Comparison of ENCODE assay signal across 21 cellular contexts in the genomic region with DNA sequence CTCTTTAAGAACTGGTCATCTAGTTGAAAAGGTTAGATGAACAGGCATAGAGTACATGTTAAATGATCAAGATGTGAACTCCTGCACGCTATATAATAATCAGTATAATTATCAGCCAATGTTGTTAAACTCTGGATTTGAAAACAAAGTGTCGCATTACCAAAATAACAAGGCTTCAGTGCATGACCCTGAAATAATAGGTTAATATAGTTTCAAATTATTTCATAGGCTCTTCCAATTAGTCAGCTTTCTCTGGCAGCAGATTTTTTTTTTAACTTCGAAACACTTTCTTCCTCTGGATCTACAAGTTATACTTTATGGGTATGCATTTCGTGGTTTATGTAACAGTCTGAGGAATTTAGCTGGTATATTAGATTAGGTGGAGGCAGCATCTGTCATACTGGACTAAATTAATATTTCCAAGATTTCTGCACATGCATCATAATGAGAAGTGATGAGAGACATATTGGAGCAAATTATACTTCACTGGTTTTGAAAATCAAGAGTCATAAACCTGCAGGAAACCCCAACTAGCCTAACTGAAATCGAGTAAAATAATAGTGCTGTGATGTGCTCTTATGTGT.
A peak's percentile ranks its signal among the peaks of the same experiment; 100 is the strongest.
DNase-seq lines count a peak whose midpoint lies in the region; ATAC-seq lines count a peak whose summit lies in the region.
"Had no signal": no experiment of that assay in that cellular context is flagged by ENCODE, and none has a peak within 500 bp of the region (broad histone marks: within the 10 kb centered on the region; RNA-seq: fewer than 3 reads in every experiment).

No MANE protein-coding gene starts in this region.

- H3K4me3 ChIP-seq in GM23248: no peak overlapping the region
- H3K4me3 ChIP-seq: A549, MG63, SJCRH30 had no signal

- POLR2A ChIA-PET in activated naive CD8-positive, alpha-beta T cell treated with anti-CD3 and anti-CD28 coated beads, Interleukin-2, amount 10 ng/mL, durations not matched to agents 7 days and 5 days (lab: Charles Lee): no interaction called here

- H3K79me2 ChIP-seq in GM23248 (ENCODE audit: insufficient read depth): no peaks in the 10 kb centered on the region

- no peak overlapping the region for H3K4me2 ChIP-seq in GM23248 (ENCODE audit: unreplicated experiment)
- H3K4me2 ChIP-seq: A549 had no signal

- H4K20me1 ChIP-seq in GM23248 (ENCODE audit: insufficient read depth): no peaks in the 10 kb centered on the region

- no peak overlapping the region for H3K27ac ChIP-seq in GM23248
- H3K27ac ChIP-seq: A549, SJCRH30 had no signal

- H3K9me3 Mint-ChIP-seq in activated naive CD8-positive, alpha-beta T cell treated with anti-CD3 and anti-CD28 coated beads, Interleukin-2, amount 10 ng/mL, durations not matched to agents 7 days and 5 days: no peaks in the 10 kb centered on the region
- no peaks in the 10 kb centered on the region for H3K9me3 Mint-ChIP-seq in activated naive CD8-positive, alpha-beta T cell treated with anti-CD3 and anti-CD28 coated beads, Interleukin-2, amount 50 U/mL, for 24 hours
- no peaks in the 10 kb centered on the region for H3K9me3 Mint-ChIP-seq in activated T-helper 17 cell treated with anti-CD3 and anti-CD28 coated beads, Interleukin-2, amount 50 U/mL, for 72 hours
- H3K9me3 Mint-ChIP-seq: CD14-positive monocyte, IgD-negative memory B cell had no signal

- H3K4me1 Mint-ChIP-seq in activated naive CD8-positive, alpha-beta T cell treated with anti-CD3 and anti-CD28 coated beads, Interleukin-2, amount 10 ng/mL, durations not matched to agents 7 days and 5 days: peaks cover 14% of the 10 kb centered on the region
- H3K4me1 Mint-ChIP-seq in activated naive CD8-positive, alpha-beta T cell treated with anti-CD3 and anti-CD28 coated beads, Interleukin-2, amount 50 U/mL, for 24 hours: no peaks in the 10 kb centered on the region
- peaks cover 11% of the 10 kb centered on the region for H3K4me1 Mint-ChIP-seq in activated T-helper 17 cell treated with anti-CD3 and anti-CD28 coated beads, Interleukin-2, amount 50 U/mL, for 72 hours
- H3K4me1 Mint-ChIP-seq: B cell, CD14-positive monocyte, IgD-negative memory B cell had no signal

- no peaks in the 10 kb centered on the region for H3K4me1 ChIP-seq in GM23248 (ENCODE audit: insufficient read depth)
- H3K4me1 ChIP-seq: A549 had no signal

- H3K9me2 ChIP-seq in GM23248 (ENCODE audit: insufficient read depth): no peaks in the 10 kb centered on the region

- H3K27me3 ChIP-seq in GM23248 (replicated peaks; ENCODE audit: insufficient read depth): peaks cover 4% of the 10 kb centered on the region; the same call in 1 of the 2 replicates
- H3K27me3 ChIP-seq: MG63, SJCRH30 had no signal

- peak overlapping the region; percentile 36 for H3K4me3 Mint-ChIP-seq in activated naive CD8-positive, alpha-beta T cell treated with anti-CD3 and anti-CD28 coated beads, Interleukin-2, amount 10 ng/mL, durations not matched to agents 7 days and 5 days
- H3K4me3 Mint-ChIP-seq in activated naive CD8-positive, alpha-beta T cell treated with anti-CD3 and anti-CD28 coated beads, Interleukin-2, amount 50 U/mL, for 24 hours: no peak overlapping the region
- peak overlapping the region; percentile 64 for H3K4me3 Mint-ChIP-seq in activated T-helper 17 cell treated with anti-CD3 and anti-CD28 coated beads, Interleukin-2, amount 50 U/mL, for 72 hours
- H3K4me3 Mint-ChIP-seq: B cell, CD14-positive monocyte, IgD-negative memory B cell had no signal

- no peak overlapping the region for H2AFZ ChIP-seq in GM23248

- ATAC-seq in activated naive CD8-positive, alpha-beta T cell treated with anti-CD3 and anti-CD28 coated beads, Interleukin-2, amount 10 ng/mL, durations not matched to agents 7 days and 5 days (ENCODE audit: low read depth): no peak
- ATAC-seq in activated naive CD8-positive, alpha-beta T cell treated with anti-CD3 and anti-CD28 coated beads, Interleukin-2, amount 50 U/mL, for 24 hours: no peak
- no peak for ATAC-seq in activated T-helper 17 cell treated with anti-CD3 and anti-CD28 coated beads, Interleukin-2, amount 50 U/mL, for 72 hours (replicated peaks)
- ATAC-seq: A549, Panc1 had no signal

- no peak overlapping the region for H3K9ac ChIP-seq in GM23248

- H3K9me3 ChIP-seq in GM23248 (ENCODE audit: low read depth): no peaks in the 10 kb centered on the region
- H3K9me3 ChIP-seq: A549, MG63, SJCRH30 had no signal

- no peaks in the 10 kb centered on the region for H3K27me3 Mint-ChIP-seq in activated naive CD8-positive, alpha-beta T cell treated with anti-CD3 and anti-CD28 coated beads, Interleukin-2, amount 10 ng/mL, durations not matched to agents 7 days and 5 days
- H3K27me3 Mint-ChIP-seq in activated naive CD8-positive, alpha-beta T cell treated with anti-CD3 and anti-CD28 coated beads, Interleukin-2, amount 50 U/mL, for 24 hours: no peaks in the 10 kb centered on the region
- no peaks in the 10 kb centered on the region for H3K27me3 Mint-ChIP-seq in activated T-helper 17 cell treated with anti-CD3 and anti-CD28 coated beads, Interleukin-2, amount 50 U/mL, for 72 hours

- peaks cover 7% of the 10 kb centered on the region for H3K36me3 Mint-ChIP-seq in activated naive CD8-positive, alpha-beta T cell treated with anti-CD3 and anti-CD28 coated beads, Interleukin-2, amount 10 ng/mL, durations not matched to agents 7 days and 5 days
- H3K36me3 Mint-ChIP-seq in activated naive CD8-positive, alpha-beta T cell treated with anti-CD3 and anti-CD28 coated beads, Interleukin-2, amount 50 U/mL, for 24 hours (ENCODE audit: low read depth): peaks cover 6% of the 10 kb centered on the region
- H3K36me3 Mint-ChIP-seq in activated T-helper 17 cell treated with anti-CD3 and anti-CD28 coated beads, Interleukin-2, amount 50 U/mL, for 72 hours (ENCODE audit: low read depth): peaks cover 5% of the 10 kb centered on the region
- H3K36me3 Mint-ChIP-seq: CD14-positive monocyte, IgD-negative memory B cell had no signal

- WGBS in GM23248 (ENCODE audit: low coverage in 1 of 2, low lambda C conversion rate in 2 of 2, missing lambda C conversion rate in 2 of 2), 2 experiments: 9% methylated on average over 5 of the region's 5 CpGs

- H3F3A ChIP-seq in GM23248 (ENCODE audit: insufficient read depth): no peaks in the 10 kb centered on the region

- DNase-seq in activated naive CD8-positive, alpha-beta T cell treated with anti-CD3 and anti-CD28 coated beads, Interleukin-2, amount 10 ng/mL, durations not matched to agents 7 days and 5 days: no peak
- DNase-seq in activated naive CD8-positive, alpha-beta T cell treated with anti-CD3 and anti-CD28 coated beads, Interleukin-2, amount 50 U/mL, for 24 hours: no peak
- peak; percentile 56 to 80 for DNase-seq in NCI-H524 (lab: John Stamatoyannopoulos, UW)
- DNase-seq in activated CD8-positive, alpha-beta memory T cell treated with anti-CD3 and anti-CD28 coated beads, Interleukin-2, amount 50 U/mL, for 48 hours: no peak
- no peak for DNase-seq in EL
- DNase-seq in GM23248: no peak
- DNase-seq: Kasumi-1, MG63, NCI-H1417, NCI-H1694 treated with DMSO at 0.1 percent for 48 hours, NCI-H2081 treated with DMSO at 0.1 percent for 48 hours, NCI-H446 treated with DMSO at 0.1 percent for 48 hours, NCI-H774, SJCRH30, SW 1271 had no signal

- H3K36me3 ChIP-seq in GM23248 (ENCODE audit: low read depth): no peaks in the 10 kb centered on the region
- H3K36me3 ChIP-seq: MG63, SJCRH30 had no signal

- in situ Hi-C loops in GM23248 (cut with MboI): no loop called here

- no peak overlapping the region for H3K27ac Mint-ChIP-seq in activated naive CD8-positive, alpha-beta T cell treated with anti-CD3 and anti-CD28 coated beads, Interleukin-2, amount 10 ng/mL, durations not matched to agents 7 days and 5 days
- H3K27ac Mint-ChIP-seq in activated naive CD8-positive, alpha-beta T cell treated with anti-CD3 and anti-CD28 coated beads, Interleukin-2, amount 50 U/mL, for 24 hours: no peak overlapping the region
- H3K27ac Mint-ChIP-seq in activated T-helper 17 cell treated with anti-CD3 and anti-CD28 coated beads, Interleukin-2, amount 50 U/mL, for 72 hours: peak overlapping the region; percentile 62
- H3K27ac Mint-ChIP-seq: B cell, CD14-positive monocyte, IgD-negative memory B cell had no signal

Comparison
In these comparisons a context has a peak if more than half of its experiments do, and no peak if none do; other contexts are left out.
1. DNase-seq: peak in NCI-H524 (2 of 2); none in activated naive CD8-positive, alpha-beta T cell treated with anti-CD3 and anti-CD28 coated beads, Interleukin-2, amount 10 ng/mL, durations not matched to agents 7 days and 5 days (single experiment), activated naive CD8-positive, alpha-beta T cell treated with anti-CD3 and anti-CD28 coated beads, Interleukin-2, amount 50 U/mL, for 24 hours (single experiment), activated CD8-positive, alpha-beta memory T cell treated with anti-CD3 and anti-CD28 coated beads, Interleukin-2, amount 50 U/mL, for 48 hours (single experiment), EL (single experiment) and GM23248 (single experiment).